Comparison of ENCODE assay signal across 8 cellular contexts in genomic region chr22:18023509-18024275, GRCh38. TPM values are rescaled to one million over a fixed set of nuclear protein-coding genes. Genes with fewer than 3 reads are reported as not detected.
DNase-seq lines count a peak whose midpoint lies in the region; ATAC-seq, FAIRE-seq and TF ChIP-seq lines count a peak whose summit lies in the region.

No MANE protein-coding gene starts in this region.

- no peaks in the 10 kb centered on the region for H3K79me2 ChIP-seq in H1 (ENCODE audit: control insufficient read depth in 1 of 2, insufficient read depth in 2 of 2, low read length in 2 of 2)

- H3K4ac ChIP-seq in H1 (replicated peaks; ENCODE audit: insufficient read length, low read depth, low read length) = no peak overlapping the region

- H3K4me3 ChIP-seq in H1 (ENCODE audit: extremely low read depth in 1 of 4, insufficient read depth in 2 of 4, low read depth in 3 of 4, low read length in 4 of 4) (peak overlapping the region; percentile 42 to 66 (median 56)), lower leg skin (ENCODE audit: low read depth, poor library complexity, severe bottlenecking) (peak overlapping the region; percentile 41)

- H4K20me1 ChIP-seq in H1 (replicated peaks in 1 of 2; ENCODE audit: control insufficient read depth in 1 of 2, insufficient read depth in 2 of 2, low read length in 2 of 2) = peaks cover 1% of the 10 kb centered on the region in 2 experiments

- CTCF ChIA-PET in H1 (lab: Charles Lee; ENCODE audit: partially characterized antibody) = interaction anchor here (0.6 to 1.6 kb wide), 11 partner anchors 10 to 734 kb away, joined by 3 to 6 read pairs (median 3); no protein-coding TSS in a partner anchor

- H4K91ac ChIP-seq in H1 (replicated peaks; ENCODE audit: insufficient read length, low read length) = no peak overlapping the region

- no peak overlapping the region for H3K14ac ChIP-seq in H1 (ENCODE audit: insufficient read length)

- no peaks in the 10 kb centered on the region for H3K9me3 ChIP-seq in H1 (ENCODE audit: insufficient read depth in 2 of 2, low read depth in 1 of 2, low read length in 1 of 2)

- H3K4me2 ChIP-seq in H1 (ENCODE audit: insufficient read depth in 1 of 2, low read depth in 2 of 2, low read length in 2 of 2) = peak overlapping the region; percentile 92 to 95

- peak overlapping the region; percentile 90 for H2AFZ ChIP-seq in H1 (ENCODE audit: low read length)

- H3K27ac ChIP-seq in H1 (ENCODE audit: low read depth, low read length) = no peak overlapping the region

- peaks cover 13% of the 10 kb centered on the region for H3K23me2 ChIP-seq in H1 (ENCODE audit: low read depth, low read length)

- no peak for TF ChIP-seq EP300 in H1 (IDR thresholded peaks at IDR 0.05; ENCODE audit: borderline replicate concordance in 1 of 2, low read depth in 2 of 2, low read length in 2 of 2)

- 0 out of 2 replicates have a peak overlapping the region, but pooled peaks have one; percentile 29 for H2BK15ac ChIP-seq in H1 (ENCODE audit: low read length)

- peaks cover 15 to 33% (median 25%) of the 10 kb centered on the region in 4 experiments for H3K27me3 ChIP-seq in H1 (replicated peaks in 1 of 4; ENCODE audit: control insufficient read depth in 3 of 4, extremely low read depth in 1 of 4, insufficient read depth in 3 of 4, low read length in 3 of 4)

- no peak overlapping the region for H2BK20ac ChIP-seq in H1 (ENCODE audit: low read length)

- DNase-seq in SIG-M5 treated with dmso at 0.1 percent for 504 hours (lab: John Stamatoyannopoulos, UW; ENCODE audit: unreplicated experiment) (peak; percentile 25), SIG-M5 (lab: John Stamatoyannopoulos, UW) (no peak), NCI-H1694 treated with DMSO at 0.1 percent for 48 hours (lab: John Stamatoyannopoulos, UW) (peak; percentile 55), H1 (ENCODE audit: low read depth in 1 of 2, low spot score in 2 of 2) (peak; percentile 53 to 77), lower leg skin (ENCODE audit: low spot score in 2 of 2) (peak; percentile 79 to 95)
- peak; percentile 36 for DNase-seq in activated CD4-positive, alpha-beta T cell treated with anti-CD3 and anti-CD28 coated beads for 48 hours
- DNase-seq in stimulated activated CD4-positive, alpha-beta T cell treated with anti-CD3 and anti-CD28 coated beads, Interleukin-4, amount 100 ng/mL, for 24 hours = peak; percentile 26

- H3K56ac ChIP-seq in H1 (replicated peaks; ENCODE audit: insufficient read length, low read depth, low read length) = no peak overlapping the region

- no peak for FAIRE-seq in H1 (lab: Jason Lieb, UNC)

- H3K36me3 ChIP-seq in H1 (ENCODE audit: control insufficient read depth in 2 of 4, insufficient read depth in 4 of 4, low read length in 3 of 4) = no peaks in the 10 kb centered on the region

- peak overlapping the region; percentile 50; the same call in 1 of the 2 replicates for H2BK12ac ChIP-seq in H1 (ENCODE audit: low read depth, low read length)

- H3K23ac ChIP-seq in H1 (ENCODE audit: insufficient read length) = no peak overlapping the region

- WGBS in H1 (ENCODE audit: extremely low coverage in 1 of 2, insufficient coverage in 1 of 2, insufficient read length in 1 of 2, insufficient replicate concordance in 2 of 2, low coverage in 1 of 2, low lambda C conversion rate in 2 of 2, missing lambda C conversion rate in 1 of 2), 2 experiments = 3% methylated on average over 47 of the region's 47 CpGs; no CpG with 5 or more reads in 1 of the 2 experiments
- 0% methylated on average over 31 to 46 of the region's 47 CpGs for WGBS in lower leg skin, 2 donors

- POLR2A ChIA-PET in H1 (lab: Charles Lee; ENCODE audit: partially characterized antibody) = interaction anchor here (1.5 kb wide), 1 partner anchor 54 kb away, joined by 6 read pairs; the partner anchor contains the start of gene PEX26

- peaks cover 0 to 10% (median 5%) of the 10 kb centered on the region in 4 experiments; a peak in 6 of 7 replicates for H3K4me1 ChIP-seq in H1 (replicated peaks in 1 of 4; ENCODE audit: control insufficient read depth in 3 of 4, insufficient read depth in 4 of 4, low read length in 3 of 4)

- TF ChIP-seq POLR2A in H1 (IDR thresholded peaks at IDR 0.05; ENCODE audit: control extremely low read depth in 1 of 2, low read depth in 2 of 2, low read length in 2 of 2) (no peak), lower leg skin (IDR thresholded peaks at IDR 0.05) (no peak)

- H2BK5ac ChIP-seq in H1 (ENCODE audit: low read depth, low read length) = no peak overlapping the region

- H4K8ac ChIP-seq in H1 (ENCODE audit: extremely low read depth, insufficient read depth, low read length) = peak overlapping the region; percentile 17; the same call in 1 of the 2 replicates

- TF ChIP-seq RAD21 in H1 (IDR thresholded peaks at IDR 0.05 in 1 of 2, conservative IDR thresholded peaks at IDR 0.05 in 1 of 2; ENCODE audit: low read depth in 2 of 2, low read length in 2 of 2) = no peak; a peak in 1 of 4 replicates

- H3K9ac ChIP-seq in H1 (replicated peaks in 1 of 4; ENCODE audit: extremely low read depth in 1 of 4, low read depth in 3 of 4, low read length in 3 of 4) = peak overlapping the region in 1 of 4 experiments; percentile 38; a peak in 2 of 7 replicates

- H2BK120ac ChIP-seq in H1 (replicated peaks; ENCODE audit: low read depth, low read length) = peak overlapping the region; percentile 38

- H3K79me1 ChIP-seq in H1 (ENCODE audit: low read depth, low read length) = no peaks in the 10 kb centered on the region

- H4K5ac ChIP-seq in H1 (ENCODE audit: insufficient read length, low read depth, low read length) = no peak overlapping the region

- intact Hi-C loops in lower leg skin (cut with DNase I; ENCODE audit: low total_unique reads) = no loop called here

- H3K18ac ChIP-seq in H1 (ENCODE audit: extremely low read depth, low read length) = peak overlapping the region; percentile 62

- H2AK5ac ChIP-seq in H1 (ENCODE audit: low read depth, low read length) = no peak overlapping the region

- no peak for ATAC-seq in HG03571 (IDR thresholded peaks at IDR 0.05; ENCODE audit: unreplicated experiment)

- peak in 1 of 3 experiments; percentile 14; a peak in 1 of 4 replicates for TF ChIP-seq CTCF in H1 (IDR thresholded peaks at IDR 0.05; ENCODE audit: control extremely low read depth in 1 of 3, insufficient read depth in 1 of 3, low read depth in 1 of 3, low read length in 3 of 3)
- no peak for TF ChIP-seq CTCF in lower leg skin (IDR thresholded peaks at IDR 0.05)

TF ChIP-seq in H1, 55 proteins besides CTCF, POLR2A, EP300 and RAD21 (continues in another document):
- TF ChIP-seq TAF7 (optimal IDR thresholded peaks at IDR 0.05; ENCODE audit: borderline replicate concordance, low read depth, low read length) (no peak), BCL11A (IDR thresholded peaks at IDR 0.05; ENCODE audit: low read depth in 2 of 2, low read length in 2 of 2) (no peak), BRCA1 (IDR thresholded peaks at IDR 0.05; ENCODE audit: low read depth, low read length) (no peak), KDM4A (IDR thresholded peaks at IDR 0.05; ENCODE audit: low read depth, low read length, severe bottlenecking) (no peak), E2F6 (IDR thresholded peaks at IDR 0.05) (0 out of 2 replicates have a peak, but pooled peaks have one; percentile 31), RNF2 (IDR thresholded peaks at IDR 0.05; ENCODE audit: borderline replicate concordance, low read depth, low read length, missing control alignments, poor library complexity, severe bottlenecking) (no peak), SRF (IDR thresholded peaks at IDR 0.05; ENCODE audit: low read depth, low read length) (no peak), ATF2 (IDR thresholded peaks at IDR 0.05; ENCODE audit: low read length) (no peak), ASH2L (IDR thresholded peaks at IDR 0.05; ENCODE audit: low read length) (peak; percentile 36), SAP30 (IDR thresholded peaks at IDR 0.05; ENCODE audit: insufficient read depth, insufficient replicate concordance, low read length) (peak; percentile 51)

RNA-seq across cellular contexts. Expression of gene MICAL3, which starts 0.7 kb away (rescaled TPM):
- 39.2 and 41.8 TPM in 2 replicates for total RNA-seq in H1 (2021; fragmentation: NEBNext Ultra II Directional; extraction: Animal tissue kit (Norgen Biotek cat#: 25700))
- polyA plus RNA-seq in H1 (2011; rRNA removed) = 8.3 and 10.8 TPM in 2 replicates
- 10.7 TPM for polyA plus RNA-seq in H1 (2011; cell fraction: cytosol; rRNA removed)
- 32.8 TPM for polyA plus RNA-seq in H1 (2011; cell fraction: nucleus; rRNA removed)
- polyA plus RNA-seq in H1 (2012, experiment 1 of 2) = 18.4 to 26.8 TPM (median 20.0 TPM) in 4 replicates
- polyA plus RNA-seq in H1 (2012, experiment 2 of 2) = 5.5 TPM
- polyA plus RNA-seq in H1 (2013, experiment 1 of 2) = 13.1 TPM
- 13.3 TPM for polyA plus RNA-seq in H1 (2013, experiment 2 of 2)
- polyA minus RNA-seq in H1 (2011; rRNA and poly(A)+ RNA removed) = 31.2 and 33.7 TPM in 2 replicates
- 13.2 TPM for polyA minus RNA-seq in H1 (2011; cell fraction: cytosol; rRNA and poly(A)+ RNA removed)
- 34.5 TPM for polyA minus RNA-seq in H1 (2011; cell fraction: nucleus; rRNA and poly(A)+ RNA removed)
- 10 to 100 TPM; 24.3 to 29.7 (median 28.2) TPM for total RNA-seq in lower leg skin

RNA-seq across cellular contexts. Expression of gene PEX26, which starts 54.1 kb away (rescaled TPM):
- 46.6 and 49.0 TPM in 2 replicates for total RNA-seq in H1 (2021; fragmentation: NEBNext Ultra II Directional; extraction: Animal tissue kit (Norgen Biotek cat#: 25700))
- polyA plus RNA-seq in H1 (2011; rRNA removed) = 33.1 and 41.9 TPM in 2 replicates
- 29.4 TPM for polyA plus RNA-seq in H1 (2011; cell fraction: cytosol; rRNA removed)
- polyA plus RNA-seq in H1 (2011; cell fraction: nucleus; rRNA removed) = 35.7 TPM
- 33.8 to 41.7 TPM (median 38.8 TPM) in 4 replicates for polyA plus RNA-seq in H1 (2012, experiment 1 of 2)
- polyA plus RNA-seq in H1 (2012, experiment 2 of 2) = 43.1 TPM
- polyA plus RNA-seq in H1 (2013, experiment 1 of 2) = 26.5 TPM
- 27.2 TPM for polyA plus RNA-seq in H1 (2013, experiment 2 of 2)
- 41.2 and 46.0 TPM in 2 replicates for polyA minus RNA-seq in H1 (2011; rRNA and poly(A)+ RNA removed)
- polyA minus RNA-seq in H1 (2011; cell fraction: cytosol; rRNA and poly(A)+ RNA removed) = 21.4 TPM
- polyA minus RNA-seq in H1 (2011; cell fraction: nucleus; rRNA and poly(A)+ RNA removed) = 20.6 TPM
- total RNA-seq in lower leg skin = 10 to 100 TPM; 23.1 to 31.0 (median 24.8) TPM
